Comparison of ENCODE assay signal across 16 cellular contexts in genomic region chr22:25091449-25091848, GRCh38.
A peak's percentile ranks its signal among the peaks of the same experiment; 100 is the strongest.
DNase-seq lines count a peak whose midpoint lies in the region; ATAC-seq lines count a peak whose summit lies in the region.
"Had no signal": no experiment of that assay in that cellular context is flagged by ENCODE, and none has a peak within 500 bp of the region (broad histone marks: within the 10 kb centered on the region; RNA-seq: fewer than 3 reads in every experiment).

No MANE protein-coding gene starts in this region.

- CTCF ChIA-PET in activated naive CD4-positive, alpha-beta T cell treated with anti-CD3 and anti-CD28 coated beads, Interleukin-2, amount 10 ng/mL, durations not matched to agents 7 days and 5 days (lab: Charles Lee): no interaction called here

- no peak for DNase-seq in activated naive CD4-positive, alpha-beta T cell treated with anti-CD3 and anti-CD28 coated beads, Interleukin-2, amount 50 U/mL, for 72 hours (ENCODE audit: low spot score in 2 of 2)
- DNase-seq in activated naive CD4-positive, alpha-beta T cell treated with anti-CD3 and anti-CD28 coated beads, Interleukin-2, amount 10 ng/mL, durations not matched to agents 7 days and 5 days: no peak
- peak; percentile 68 for DNase-seq in dermis blood vessel endothelial cell
- peak; percentile 62 for DNase-seq in middle frontal gyrus (ENCODE audit: extremely low spot score, low spot score)
- DNase-seq in activated T-cell treated with anti-CD3 and anti-CD28 coated beads for 4 hours: no peak
- DNase-seq in HAP-1 (ENCODE audit: low spot score in 2 of 2): no peak
- DNase-seq in KG1 (lab: John Stamatoyannopoulos, UW): no peak
- DNase-seq: Calu3; CD4-positive, CD25-positive, alpha-beta regulatory T cell; MG63; NCI-H1092 treated with DMSO at 0.1 percent for 48 hours; NCI-H187; NCI-H2171 treated with DMSO at 0.1 percent for 48 hours; NCI-H774 had no signal

- H3K36me3 ChIP-seq in HAP-1 (replicated peaks): no peaks in the 10 kb centered on the region
- H3K36me3 ChIP-seq: MG63 had no signal

- no peaks in the 10 kb centered on the region for H3K9me3 ChIP-seq in HAP-1
- H3K9me3 ChIP-seq: A549, MG63 had no signal

- no peak overlapping the region for H3K27ac Mint-ChIP-seq in activated naive CD4-positive, alpha-beta T cell treated with anti-CD3 and anti-CD28 coated beads, Interleukin-2, amount 50 U/mL, for 72 hours
- H3K27ac Mint-ChIP-seq in activated naive CD4-positive, alpha-beta T cell treated with anti-CD3 and anti-CD28 coated beads, Interleukin-2, amount 10 ng/mL, durations not matched to agents 7 days and 5 days: no peak overlapping the region
- H3K27ac Mint-ChIP-seq: CD4-positive, CD25-positive, alpha-beta regulatory T cell had no signal

- in situ Hi-C loops in HAP-1 (cut with MboI; ENCODE audit: low sequenced_read_pairs): no loop called here

- H3K4me1 Mint-ChIP-seq in activated naive CD4-positive, alpha-beta T cell treated with anti-CD3 and anti-CD28 coated beads, Interleukin-2, amount 10 ng/mL, durations not matched to agents 7 days and 5 days: peaks cover 13% of the 10 kb centered on the region

- H3K9me3 Mint-ChIP-seq in activated naive CD4-positive, alpha-beta T cell treated with anti-CD3 and anti-CD28 coated beads, Interleukin-2, amount 50 U/mL, for 72 hours: no peaks in the 10 kb centered on the region
- H3K9me3 Mint-ChIP-seq in activated naive CD4-positive, alpha-beta T cell treated with anti-CD3 and anti-CD28 coated beads, Interleukin-2, amount 10 ng/mL, durations not matched to agents 7 days and 5 days: no peaks in the 10 kb centered on the region

- H3K27me3 Mint-ChIP-seq in activated naive CD4-positive, alpha-beta T cell treated with anti-CD3 and anti-CD28 coated beads, Interleukin-2, amount 10 ng/mL, durations not matched to agents 7 days and 5 days: no peaks in the 10 kb centered on the region

- peaks cover 0 to 5% of the 10 kb centered on the region in 2 donors for H3K36me3 Mint-ChIP-seq in activated naive CD4-positive, alpha-beta T cell treated with anti-CD3 and anti-CD28 coated beads, Interleukin-2, amount 50 U/mL, for 72 hours
- H3K36me3 Mint-ChIP-seq in activated naive CD4-positive, alpha-beta T cell treated with anti-CD3 and anti-CD28 coated beads, Interleukin-2, amount 10 ng/mL, durations not matched to agents 7 days and 5 days: no peaks in the 10 kb centered on the region
- H3K36me3 Mint-ChIP-seq: CD4-positive, CD25-positive, alpha-beta regulatory T cell had no signal

- no peaks in the 10 kb centered on the region for H3K27me3 ChIP-seq in HAP-1 (ENCODE audit: low read depth)
- H3K27me3 ChIP-seq: MG63 had no signal

- peak; percentile 58 to 78 for ATAC-seq in activated naive CD4-positive, alpha-beta T cell treated with anti-CD3 and anti-CD28 coated beads, Interleukin-2, amount 50 U/mL, for 72 hours
- ATAC-seq in GM21381 (IDR thresholded peaks at IDR 0.05; ENCODE audit: unreplicated experiment): no peak
- ATAC-seq: A549 had no signal

- H3K4me1 ChIP-seq in HAP-1: no peaks in the 10 kb centered on the region
- H3K4me1 ChIP-seq: A549 had no signal

- H3K4me3 ChIP-seq in HAP-1: no peak overlapping the region
- H3K4me3 ChIP-seq: A549, MG63 had no signal

- H3K4me3 Mint-ChIP-seq in activated naive CD4-positive, alpha-beta T cell treated with anti-CD3 and anti-CD28 coated beads, Interleukin-2, amount 10 ng/mL, durations not matched to agents 7 days and 5 days: no peak overlapping the region
- H3K4me3 Mint-ChIP-seq: CD4-positive, CD25-positive, alpha-beta regulatory T cell had no signal

Comparison
In these comparisons a context has a peak if more than half of its experiments do, and no peak if none do; other contexts are left out.
1. DNase-seq: peak in dermis blood vessel endothelial cell (single experiment) and middle frontal gyrus (single experiment); none in activated naive CD4-positive, alpha-beta T cell treated with anti-CD3 and anti-CD28 coated beads, Interleukin-2, amount 50 U/mL, for 72 hours (0 of 2), activated naive CD4-positive, alpha-beta T cell treated with anti-CD3 and anti-CD28 coated beads, Interleukin-2, amount 10 ng/mL, durations not matched to agents 7 days and 5 days (single experiment), activated T-cell treated with anti-CD3 and anti-CD28 coated beads for 4 hours (single experiment), HAP-1 (0 of 2) and KG1 (single experiment).